1 cellular context compared by ENCODE assay signal in the genomic region with DNA sequence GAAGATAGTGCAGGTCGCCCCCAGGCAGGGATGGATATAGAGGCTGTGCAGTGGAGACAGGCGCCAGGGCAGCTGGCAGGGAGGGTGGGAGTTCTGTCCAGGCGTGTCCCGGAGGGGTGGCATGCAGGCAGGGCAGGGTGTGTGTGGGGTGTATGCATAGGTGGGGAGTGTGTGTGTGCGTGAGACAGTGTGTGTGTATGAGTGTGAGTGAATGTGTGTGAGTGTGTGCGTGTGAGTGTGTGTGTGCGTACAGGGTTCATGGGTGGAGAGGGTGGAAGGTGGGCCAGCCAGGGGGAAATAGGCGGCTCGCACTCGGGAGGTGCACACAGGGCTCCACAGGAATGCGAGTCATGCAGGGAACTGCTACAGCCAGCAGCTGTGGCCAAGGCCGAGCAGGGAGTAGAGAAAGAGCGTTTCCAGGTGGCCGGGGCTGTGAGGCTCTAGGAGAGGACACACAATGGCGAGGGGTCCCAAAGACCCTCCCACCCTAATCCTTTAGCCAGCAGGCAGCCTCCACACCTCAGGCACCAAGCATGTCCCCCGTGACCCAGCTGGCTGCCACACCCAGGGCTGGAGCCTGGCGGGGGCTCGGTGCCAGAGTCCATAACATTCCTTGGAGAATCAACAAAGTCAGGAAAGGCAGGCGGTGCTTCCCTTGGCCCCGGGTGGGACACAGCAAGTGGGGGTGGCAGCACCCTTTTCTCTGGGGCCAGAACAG.
A peak's percentile ranks its signal among the peaks of the same experiment; 100 is the strongest.
TF ChIP-seq lines count a peak whose summit lies in the region.

No MANE protein-coding gene starts in this region.

TF ChIP-seq in H1, 55 proteins besides CTCF, POLR2A, EP300 and RAD21:
- TF ChIP-seq SUZ12 (IDR thresholded peaks at IDR 0.05; ENCODE audit: low read length) (no peak), TEAD4 (IDR thresholded peaks at IDR 0.05; ENCODE audit: low read depth, low read length) (0 out of 2 replicates have a peak, but pooled peaks have one; percentile 28)
